Comparison of ENCODE assay signal across 1 cellular context in the genomic region with DNA sequence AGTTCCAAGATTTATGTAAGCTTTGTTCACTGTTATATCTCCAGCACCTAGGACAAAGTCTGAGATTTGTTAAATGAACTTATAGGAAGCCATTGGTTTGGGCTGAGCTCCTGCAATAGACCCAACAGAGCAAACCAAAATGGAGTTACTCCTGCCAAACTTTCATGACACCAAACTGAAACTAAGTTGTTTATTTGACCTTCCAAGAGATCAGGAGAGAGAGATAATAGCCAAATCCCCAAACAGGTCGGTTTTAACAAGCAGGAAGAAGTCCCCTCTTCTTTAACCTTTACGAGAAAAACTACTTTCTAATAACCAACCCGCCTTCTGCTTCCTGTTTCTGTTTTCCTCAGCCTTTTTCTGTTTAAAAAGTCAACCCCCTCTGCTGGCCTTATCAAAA.
A peak's percentile ranks its signal among the peaks of the same experiment; 100 is the strongest.
TF ChIP-seq lines count a peak whose summit lies in the region.

No MANE protein-coding gene starts in this region.

TF ChIP-seq in K562, 482 proteins besides CTCF, POLR2A, EP300 and RAD21 (continued from another document and continues in another):
- TF ChIP-seq HES1 (IDR thresholded peaks at IDR 0.05; ENCODE audit: low read depth): no peak
- TF ChIP-seq, protein P1, sequence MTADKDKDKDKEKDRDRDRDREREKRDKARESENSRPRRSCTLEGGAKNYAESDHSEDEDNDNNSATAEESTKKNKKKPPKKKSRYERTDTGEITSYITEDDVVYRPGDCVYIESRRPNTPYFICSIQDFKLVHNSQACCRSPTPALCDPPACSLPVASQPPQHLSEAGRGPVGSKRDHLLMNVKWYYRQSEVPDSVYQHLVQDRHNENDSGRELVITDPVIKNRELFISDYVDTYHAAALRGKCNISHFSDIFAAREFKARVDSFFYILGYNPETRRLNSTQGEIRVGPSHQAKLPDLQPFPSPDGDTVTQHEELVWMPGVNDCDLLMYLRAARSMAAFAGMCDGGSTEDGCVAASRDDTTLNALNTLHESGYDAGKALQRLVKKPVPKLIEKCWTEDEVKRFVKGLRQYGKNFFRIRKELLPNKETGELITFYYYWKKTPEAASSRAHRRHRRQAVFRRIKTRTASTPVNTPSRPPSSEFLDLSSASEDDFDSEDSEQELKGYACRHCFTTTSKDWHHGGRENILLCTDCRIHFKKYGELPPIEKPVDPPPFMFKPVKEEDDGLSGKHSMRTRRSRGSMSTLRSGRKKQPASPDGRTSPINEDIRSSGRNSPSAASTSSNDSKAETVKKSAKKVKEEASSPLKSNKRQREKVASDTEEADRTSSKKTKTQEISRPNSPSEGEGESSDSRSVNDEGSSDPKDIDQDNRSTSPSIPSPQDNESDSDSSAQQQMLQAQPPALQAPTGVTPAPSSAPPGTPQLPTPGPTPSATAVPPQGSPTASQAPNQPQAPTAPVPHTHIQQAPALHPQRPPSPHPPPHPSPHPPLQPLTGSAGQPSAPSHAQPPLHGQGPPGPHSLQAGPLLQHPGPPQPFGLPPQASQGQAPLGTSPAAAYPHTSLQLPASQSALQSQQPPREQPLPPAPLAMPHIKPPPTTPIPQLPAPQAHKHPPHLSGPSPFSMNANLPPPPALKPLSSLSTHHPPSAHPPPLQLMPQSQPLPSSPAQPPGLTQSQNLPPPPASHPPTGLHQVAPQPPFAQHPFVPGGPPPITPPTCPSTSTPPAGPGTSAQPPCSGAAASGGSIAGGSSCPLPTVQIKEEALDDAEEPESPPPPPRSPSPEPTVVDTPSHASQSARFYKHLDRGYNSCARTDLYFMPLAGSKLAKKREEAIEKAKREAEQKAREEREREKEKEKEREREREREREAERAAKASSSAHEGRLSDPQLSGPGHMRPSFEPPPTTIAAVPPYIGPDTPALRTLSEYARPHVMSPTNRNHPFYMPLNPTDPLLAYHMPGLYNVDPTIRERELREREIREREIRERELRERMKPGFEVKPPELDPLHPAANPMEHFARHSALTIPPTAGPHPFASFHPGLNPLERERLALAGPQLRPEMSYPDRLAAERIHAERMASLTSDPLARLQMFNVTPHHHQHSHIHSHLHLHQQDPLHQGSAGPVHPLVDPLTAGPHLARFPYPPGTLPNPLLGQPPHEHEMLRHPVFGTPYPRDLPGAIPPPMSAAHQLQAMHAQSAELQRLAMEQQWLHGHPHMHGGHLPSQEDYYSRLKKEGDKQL (CRISPR knock-in tag; IDR thresholded peaks at IDR 0.05; ENCODE audit: borderline replicate concordance): no peak
- TF ChIP-seq SNRNP70 (optimal IDR thresholded peaks at IDR 0.05; ENCODE audit: low read depth, low read length): no peak
- no peak for TF ChIP-seq PRPF4 (IDR thresholded peaks at IDR 0.05; ENCODE audit: insufficient read depth, low read depth, low read length, poor library complexity, severe bottlenecking)
- no peak for TF ChIP-seq TAF9B (IDR thresholded peaks at IDR 0.05; ENCODE audit: partially characterized antibody)
- no peak for TF ChIP-seq ETS2 (tag; IDR thresholded peaks at IDR 0.05; ENCODE audit: borderline replicate concordance, poor library complexity, severe bottlenecking)
- TF ChIP-seq MCM5 (IDR thresholded peaks at IDR 0.05; ENCODE audit: low read depth): no peak
- TF ChIP-seq ARID3A (IDR thresholded peaks at IDR 0.05; ENCODE audit: borderline replicate concordance, low read depth, low read length): no peak
- TF ChIP-seq, protein P2, sequence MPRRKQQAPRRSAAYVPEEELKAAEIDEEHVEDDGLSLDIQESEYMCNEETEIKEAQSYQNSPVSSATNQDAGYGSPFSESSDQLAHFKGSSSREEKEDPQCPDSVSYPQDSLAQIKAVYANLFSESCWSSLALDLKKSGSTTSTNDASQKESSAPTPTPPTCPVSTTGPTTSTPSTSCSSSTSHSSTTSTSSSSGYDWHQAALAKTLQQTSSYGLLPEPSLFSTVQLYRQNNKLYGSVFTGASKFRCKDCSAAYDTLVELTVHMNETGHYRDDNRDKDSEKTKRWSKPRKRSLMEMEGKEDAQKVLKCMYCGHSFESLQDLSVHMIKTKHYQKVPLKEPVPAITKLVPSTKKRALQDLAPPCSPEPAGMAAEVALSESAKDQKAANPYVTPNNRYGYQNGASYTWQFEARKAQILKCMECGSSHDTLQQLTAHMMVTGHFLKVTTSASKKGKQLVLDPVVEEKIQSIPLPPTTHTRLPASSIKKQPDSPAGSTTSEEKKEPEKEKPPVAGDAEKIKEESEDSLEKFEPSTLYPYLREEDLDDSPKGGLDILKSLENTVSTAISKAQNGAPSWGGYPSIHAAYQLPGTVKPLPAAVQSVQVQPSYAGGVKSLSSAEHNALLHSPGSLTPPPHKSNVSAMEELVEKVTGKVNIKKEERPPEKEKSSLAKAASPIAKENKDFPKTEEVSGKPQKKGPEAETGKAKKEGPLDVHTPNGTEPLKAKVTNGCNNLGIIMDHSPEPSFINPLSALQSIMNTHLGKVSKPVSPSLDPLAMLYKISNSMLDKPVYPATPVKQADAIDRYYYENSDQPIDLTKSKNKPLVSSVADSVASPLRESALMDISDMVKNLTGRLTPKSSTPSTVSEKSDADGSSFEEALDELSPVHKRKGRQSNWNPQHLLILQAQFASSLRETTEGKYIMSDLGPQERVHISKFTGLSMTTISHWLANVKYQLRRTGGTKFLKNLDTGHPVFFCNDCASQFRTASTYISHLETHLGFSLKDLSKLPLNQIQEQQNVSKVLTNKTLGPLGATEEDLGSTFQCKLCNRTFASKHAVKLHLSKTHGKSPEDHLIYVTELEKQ (CRISPR knock-in tag; IDR thresholded peaks at IDR 0.05): no peak
- TF ChIP-seq RBM15 (IDR thresholded peaks at IDR 0.05; ENCODE audit: insufficient read depth, low read length): no peak
- TF ChIP-seq MCM2 (IDR thresholded peaks at IDR 0.05; ENCODE audit: low read depth): no peak
- no peak for TF ChIP-seq ZC3H4 (CRISPR knock-in tag; IDR thresholded peaks at IDR 0.05; ENCODE audit: borderline replicate concordance)
- TF ChIP-seq KDM4B (IDR thresholded peaks at IDR 0.05; ENCODE audit: borderline replicate concordance in 2 of 2, low read depth in 1 of 2): no peak
- TF ChIP-seq SREBF1 (IDR thresholded peaks at IDR 0.05; ENCODE audit: borderline replicate concordance, low read depth, low read length): no peak
- no peak for TF ChIP-seq GATAD2B (IDR thresholded peaks at IDR 0.05; ENCODE audit: borderline replicate concordance)
- TF ChIP-seq C11orf30 (IDR thresholded peaks at IDR 0.05; ENCODE audit: low read depth): no peak
- peak; percentile 61; the same call in 1 of the 2 replicates for TF ChIP-seq CUX1 (CRISPR knock-in tag; IDR thresholded peaks at IDR 0.05)
- no peak for TF ChIP-seq PHB (CRISPR knock-in tag; IDR thresholded peaks at IDR 0.05)
- no peak for TF ChIP-seq ZNF512 (tag; IDR thresholded peaks at IDR 0.05)
- TF ChIP-seq NFXL1 (CRISPR knock-in tag; IDR thresholded peaks at IDR 0.05): peak; percentile 69; the same call in 1 of the 2 replicates
- no peak for TF ChIP-seq CHD2 (IDR thresholded peaks at IDR 0.05; ENCODE audit: low read depth, low read length)
- TF ChIP-seq ZBTB2 (IDR thresholded peaks at IDR 0.05): no peak
- no peak for TF ChIP-seq ARID2 (IDR thresholded peaks at IDR 0.05)
- TF ChIP-seq MIER1 (IDR thresholded peaks at IDR 0.05; ENCODE audit: low read depth): no peak
- no peak for TF ChIP-seq TRIM28 (IDR thresholded peaks at IDR 0.05)
- TF ChIP-seq, protein P3, sequence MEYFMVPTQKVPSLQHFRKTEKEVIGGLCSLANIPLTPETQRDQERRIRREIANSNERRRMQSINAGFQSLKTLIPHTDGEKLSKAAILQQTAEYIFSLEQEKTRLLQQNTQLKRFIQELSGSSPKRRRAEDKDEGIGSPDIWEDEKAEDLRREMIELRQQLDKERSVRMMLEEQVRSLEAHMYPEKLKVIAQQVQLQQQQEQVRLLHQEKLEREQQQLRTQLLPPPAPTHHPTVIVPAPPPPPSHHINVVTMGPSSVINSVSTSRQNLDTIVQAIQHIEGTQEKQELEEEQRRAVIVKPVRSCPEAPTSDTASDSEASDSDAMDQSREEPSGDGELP (CRISPR knock-in tag; IDR thresholded peaks at IDR 0.05; ENCODE audit: borderline replicate concordance): no peak
